1 cellular context compared by ENCODE assay signal in the genomic region with DNA sequence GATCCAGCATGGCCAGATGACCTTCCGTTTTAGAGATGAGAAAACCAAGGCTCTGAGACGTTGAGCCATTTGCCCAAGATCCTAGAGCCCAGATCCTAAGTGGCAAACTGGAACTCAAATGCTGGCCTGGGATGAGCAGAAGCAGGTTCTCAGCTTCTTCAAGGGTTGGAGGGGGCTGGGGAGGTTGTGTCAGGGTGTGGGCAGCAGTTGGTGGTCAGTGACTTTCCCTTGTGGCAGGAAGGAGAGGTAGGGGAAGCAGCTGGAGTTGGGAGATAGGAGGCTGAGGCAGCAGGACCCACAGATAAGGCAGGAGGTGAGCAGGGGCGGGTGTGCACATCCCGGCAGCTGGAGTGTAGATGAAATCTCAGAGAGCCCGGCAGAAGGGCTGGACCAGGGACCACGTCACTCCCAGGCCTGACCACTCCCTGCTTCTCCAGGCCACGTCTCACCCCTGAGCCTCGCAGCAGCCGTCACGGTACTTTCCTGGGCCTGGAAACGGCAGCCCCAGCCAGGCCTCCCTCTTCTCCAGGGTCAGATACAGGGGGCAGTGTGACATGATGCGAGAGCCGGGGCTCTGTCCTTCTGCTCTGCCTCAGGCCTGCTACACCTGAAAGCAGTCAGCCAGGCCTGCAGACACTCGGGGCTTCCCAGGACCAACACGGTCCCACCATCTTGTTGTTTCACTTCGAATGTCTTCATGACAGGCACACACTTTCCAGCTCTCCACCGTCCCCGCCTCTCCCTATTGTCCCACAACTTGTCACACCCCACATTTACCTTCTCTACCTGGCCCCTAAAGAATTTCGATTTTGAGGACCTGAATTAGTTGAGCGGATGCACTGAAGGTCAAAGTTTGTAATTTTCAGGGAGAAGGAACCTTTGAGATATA.
TF ChIP-seq lines count a peak whose summit lies in the region.

No MANE protein-coding gene starts in this region.

TF ChIP-seq in IMR-90, 13 proteins besides CTCF, POLR2A, EP300 and RAD21:
- TF ChIP-seq SMC3 (IDR thresholded peaks at IDR 0.05; ENCODE audit: low read depth, low read length): no peak
- TF ChIP-seq RCOR1 (IDR thresholded peaks at IDR 0.05; ENCODE audit: insufficient replicate concordance, low read length): no peak
- no peak for TF ChIP-seq CEBPB (IDR thresholded peaks at IDR 0.05; ENCODE audit: low read depth, low read length)
- TF ChIP-seq FOS (IDR thresholded peaks at IDR 0.05; ENCODE audit: low read depth, low read length): no peak
- TF ChIP-seq, protein P1, sequence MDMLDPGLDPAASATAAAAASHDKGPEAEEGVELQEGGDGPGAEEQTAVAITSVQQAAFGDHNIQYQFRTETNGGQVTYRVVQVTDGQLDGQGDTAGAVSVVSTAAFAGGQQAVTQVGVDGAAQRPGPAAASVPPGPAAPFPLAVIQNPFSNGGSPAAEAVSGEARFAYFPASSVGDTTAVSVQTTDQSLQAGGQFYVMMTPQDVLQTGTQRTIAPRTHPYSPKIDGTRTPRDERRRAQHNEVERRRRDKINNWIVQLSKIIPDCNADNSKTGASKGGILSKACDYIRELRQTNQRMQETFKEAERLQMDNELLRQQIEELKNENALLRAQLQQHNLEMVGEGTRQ (IDR thresholded peaks at IDR 0.05; ENCODE audit: low read depth, low read length): no peak
- no peak for TF ChIP-seq RFX5 (IDR thresholded peaks at IDR 0.05; ENCODE audit: low read depth, low read length)
- no peak for TF ChIP-seq MAFK (IDR thresholded peaks at IDR 0.05; ENCODE audit: low read depth, low read length)
- TF ChIP-seq, protein P2, sequence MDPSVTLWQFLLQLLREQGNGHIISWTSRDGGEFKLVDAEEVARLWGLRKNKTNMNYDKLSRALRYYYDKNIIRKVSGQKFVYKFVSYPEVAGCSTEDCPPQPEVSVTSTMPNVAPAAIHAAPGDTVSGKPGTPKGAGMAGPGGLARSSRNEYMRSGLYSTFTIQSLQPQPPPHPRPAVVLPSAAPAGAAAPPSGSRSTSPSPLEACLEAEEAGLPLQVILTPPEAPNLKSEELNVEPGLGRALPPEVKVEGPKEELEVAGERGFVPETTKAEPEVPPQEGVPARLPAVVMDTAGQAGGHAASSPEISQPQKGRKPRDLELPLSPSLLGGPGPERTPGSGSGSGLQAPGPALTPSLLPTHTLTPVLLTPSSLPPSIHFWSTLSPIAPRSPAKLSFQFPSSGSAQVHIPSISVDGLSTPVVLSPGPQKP (IDR thresholded peaks at IDR 0.05; ENCODE audit: borderline replicate concordance, low read depth, low read length): no peak
- no peak for TF ChIP-seq MAZ (IDR thresholded peaks at IDR 0.05; ENCODE audit: borderline replicate concordance, low read depth, low read length)
- TF ChIP-seq NFE2L2 (IDR thresholded peaks at IDR 0.05; ENCODE audit: low read depth, low read length): no peak
- TF ChIP-seq CHD1 (IDR thresholded peaks at IDR 0.05; ENCODE audit: low read depth, low read length): no peak
- TF ChIP-seq MXI1 (IDR thresholded peaks at IDR 0.05; ENCODE audit: borderline replicate concordance, low read depth, low read length): no peak
- no peak for TF ChIP-seq BHLHE40 (IDR thresholded peaks at IDR 0.05; ENCODE audit: low read depth, low read length)
TF ChIP-seq in IMR-90: peak in this region for 0.
